In genomic region chr1:79974659-79975058, GRCh38 we compare ENCODE assay signal across 21 cellular contexts.
DNase-seq lines count a peak whose midpoint lies in the region; ATAC-seq, FAIRE-seq and TF ChIP-seq lines count a peak whose summit lies in the region.
"Had no signal": no experiment of that assay in that cellular context is flagged by ENCODE, and none has a peak within 500 bp of the region (broad histone marks: within the 10 kb centered on the region; RNA-seq: fewer than 3 reads in every experiment).

No MANE protein-coding gene starts in this region.

- no CpG with 5 or more reads among the region's 7 CpGs for WGBS in H9 (ENCODE audit: extremely low coverage, insufficient read length, low lambda C conversion rate)
- WGBS in heart left ventricle, 4 donors: 82 to 91% (median 89%) methylated on average over 7 of the region's 7 CpGs

- no peaks in the 10 kb centered on the region for H3K79me2 ChIP-seq in H9 (ENCODE audit: insufficient read depth, low read length)

- H3K27me3 ChIP-seq in H9 (ENCODE audit: insufficient read depth, low read length) (no peaks in the 10 kb centered on the region), WERI-Rb-1 (ENCODE audit: insufficient read depth, low read depth, severe bottlenecking) (no peaks in the 10 kb centered on the region), HAP-1 (ENCODE audit: low read depth) (peaks cover 14% of the 10 kb centered on the region), heart left ventricle (no peaks in the 10 kb centered on the region)
- H3K27me3 ChIP-seq: BLaER1 had no signal

- peaks cover 16 to 23% of the 10 kb centered on the region in 2 experiments for H3K4me1 Mint-ChIP-seq in H9
- H3K4me1 Mint-ChIP-seq: CD4-positive, alpha-beta memory T cell had no signal

- H3K23me2 ChIP-seq in H9 (ENCODE audit: insufficient read length, low read depth, low read length, poor library complexity, severe bottlenecking): no peaks in the 10 kb centered on the region

- DNase-seq in D721Med (ENCODE audit: insufficient read length, low spot score) (no peak), H9 (peak; percentile 41), WERI-Rb-1 (peak; percentile 17), islet precursor cell (peak; percentile 60), NCI-H2171 treated with DMSO at 0.1 percent for 48 hours (lab: John Stamatoyannopoulos, UW) (no peak), HAP-1 (ENCODE audit: low spot score in 2 of 2) (no peak), heart left ventricle (no peak), NCI-H2171 (lab: John Stamatoyannopoulos, UW) (no peak)
- DNase-seq: Caco-2; CD4-positive, alpha-beta memory T cell; DMS153; HCEC 1CT; Kasumi-1; NCI-H1694 treated with DMSO at 0.1 percent for 48 hours; NCI-H69; SIG-M5; SK-N-SH had no signal

- no peak overlapping the region for H3K23ac ChIP-seq in H9 (ENCODE audit: insufficient read length, low read depth, low read length)

- TF ChIP-seq CTCF in D721Med (IDR thresholded peaks at IDR 0.05; ENCODE audit: insufficient read depth, missing control alignments): peak; percentile 3
- TF ChIP-seq CTCF in H9 (conservative IDR thresholded peaks at IDR 0.05): peak; percentile 48
- TF ChIP-seq CTCF in WERI-Rb-1 (IDR thresholded peaks at IDR 0.05; ENCODE audit: low read depth, low read length): 0 out of 2 replicates have a peak, but pooled peaks have one; percentile 12
- no peak for TF ChIP-seq CTCF in heart left ventricle (IDR thresholded peaks at IDR 0.05)

- no peak overlapping the region for H2BK120ac ChIP-seq in H9 (ENCODE audit: low read depth, low read length, poor library complexity, severe bottlenecking)

- no peak overlapping the region for H3K4me3 Mint-ChIP-seq in H9
- H3K4me3 Mint-ChIP-seq: CD4-positive, alpha-beta memory T cell had no signal

- H3K4me1 ChIP-seq in H9 (ENCODE audit: insufficient read depth, low read length) (no peaks in the 10 kb centered on the region; the same call in 1 of the 2 replicates), HAP-1 (peaks cover 7% of the 10 kb centered on the region), heart left ventricle (no peaks in the 10 kb centered on the region)
- H3K4me1 ChIP-seq: BLaER1, Caco-2 had no signal

- no peak overlapping the region for H3T11ph ChIP-seq in H9 (ENCODE audit: low read length)

- H3K9ac ChIP-seq in H9 (ENCODE audit: extremely low read depth, insufficient read length, low read length): no peak overlapping the region
- H3K9ac ChIP-seq: BLaER1, SK-N-SH had no signal

- H3K79me1 ChIP-seq in H9 (ENCODE audit: insufficient read depth, low read depth, low read length, poor library complexity, severe bottlenecking): no peaks in the 10 kb centered on the region

- H2AFZ ChIP-seq in H9 (ENCODE audit: low read length): no peak overlapping the region

- H3K9me3 ChIP-seq in H9 (ENCODE audit: control insufficient read depth, low read depth, low read length) (no peaks in the 10 kb centered on the region), WERI-Rb-1 (ENCODE audit: severe bottlenecking) (no peaks in the 10 kb centered on the region), HAP-1 (no peaks in the 10 kb centered on the region), heart left ventricle (no peaks in the 10 kb centered on the region)
- H3K9me3 ChIP-seq: BLaER1, Caco-2, SK-N-SH had no signal

- no peak overlapping the region for H2BK20ac ChIP-seq in H9 (ENCODE audit: low read depth, low read length, poor library complexity, severe bottlenecking)

- no peak for TF ChIP-seq POLR2A in heart left ventricle (IDR thresholded peaks at IDR 0.05)

- H2BK12ac ChIP-seq in H9 (ENCODE audit: insufficient read length, low read depth, low read length): no peak overlapping the region

- H3K36me3 ChIP-seq in WERI-Rb-1 (no peaks in the 10 kb centered on the region), HAP-1 (replicated peaks) (no peaks in the 10 kb centered on the region), heart left ventricle (no peaks in the 10 kb centered on the region)
- H3K36me3 ChIP-seq: BLaER1 had no signal

- no peaks in the 10 kb centered on the region for H4K20me1 ChIP-seq in H9 (ENCODE audit: control insufficient read depth, insufficient read depth, insufficient read length)
- H4K20me1 ChIP-seq: BLaER1 had no signal

- H3K14ac ChIP-seq in H9 (ENCODE audit: insufficient read depth, low read length): no peak overlapping the region

- no peak overlapping the region for H3K18ac ChIP-seq in H9 (ENCODE audit: insufficient read length, low read depth, low read length)

- H2AK5ac ChIP-seq in H9 (ENCODE audit: insufficient read length, low read length): no peak overlapping the region

- H3K4me3 ChIP-seq in WERI-Rb-1 (ENCODE audit: low read depth, low read length): no peak overlapping the region
- no peak overlapping the region for H3K4me3 ChIP-seq in HAP-1
- H3K4me3 ChIP-seq in heart left ventricle: no peak overlapping the region
- H3K4me3 ChIP-seq: BLaER1 had no signal

- H3K27ac Mint-ChIP-seq in H9: no peak overlapping the region
- H3K27ac Mint-ChIP-seq: CD4-positive, alpha-beta memory T cell had no signal

- no peak overlapping the region for H3K4me2 ChIP-seq in H9 (ENCODE audit: insufficient read depth, insufficient read length, low read length)
- H3K4me2 ChIP-seq: BLaER1, SK-N-SH had no signal

- no peak overlapping the region for H4K91ac ChIP-seq in H9 (ENCODE audit: insufficient read length, low read depth, low read length)

- H4K5ac ChIP-seq in H9 (ENCODE audit: insufficient read length, low read depth, low read length): no peak overlapping the region

- no peak overlapping the region for H4K8ac ChIP-seq in H9 (replicated peaks; ENCODE audit: insufficient read length, low read depth, low read length)

- no peak overlapping the region for H2BK15ac ChIP-seq in H9 (ENCODE audit: low read depth, low read length)

- H3K36me3 Mint-ChIP-seq in H9 (ENCODE audit: insufficient read depth in 1 of 3, low read depth in 3 of 3): no peaks in the 10 kb centered on the region
- H3K36me3 Mint-ChIP-seq: CD4-positive, alpha-beta memory T cell had no signal

- no peak for ATAC-seq in heart left ventricle
- ATAC-seq: Panc1 had no signal

- H3K27me3 Mint-ChIP-seq in H9 (ENCODE audit: low read depth): no peaks in the 10 kb centered on the region
- H3K27me3 Mint-ChIP-seq: CD4-positive, alpha-beta memory T cell had no signal

- H3K9me3 Mint-ChIP-seq in H9: no peaks in the 10 kb centered on the region

- H2BK5ac ChIP-seq in H9 (ENCODE audit: insufficient read length, low read length): no peak overlapping the region

- H3K56ac ChIP-seq in H9 (ENCODE audit: insufficient read length, low read depth, low read length): no peak overlapping the region

- intact Hi-C loops in heart left ventricle (cut with DNase I): no loop called here

- in situ Hi-C loops in HAP-1 (cut with MboI; ENCODE audit: low sequenced_read_pairs): no loop called here

- no peak overlapping the region for H3K27ac ChIP-seq in H9 (ENCODE audit: insufficient read length, low read depth, low read length)
- H3K27ac ChIP-seq in WERI-Rb-1: no peak overlapping the region
- H3K27ac ChIP-seq in heart left ventricle: no peak overlapping the region
- H3K27ac ChIP-seq: BLaER1 had no signal

- H3K4ac ChIP-seq in H9 (ENCODE audit: low read depth, low read length): no peak overlapping the region

- FAIRE-seq in D721Med (lab: Jason Lieb, UNC): no peak
- FAIRE-seq: G401.6, GM19239 had no signal

Comparison
In these comparisons a context has a peak if more than half of its experiments do, and no peak if none do; other contexts are left out.
1. DNase-seq: peak in H9 (single experiment), WERI-Rb-1 (single experiment) and islet precursor cell (single experiment); none in D721Med (single experiment), NCI-H2171 treated with DMSO at 0.1 percent for 48 hours (single experiment), HAP-1 (0 of 2), heart left ventricle (0 of 5) and NCI-H2171 (single experiment).
2. CTCF ChIP-seq: peak in D721Med (single experiment), H9 (single experiment) and WERI-Rb-1 (single experiment); none in heart left ventricle (0 of 12).